Comparison of ENCODE assay signal across 14 cellular contexts in the genomic region with DNA sequence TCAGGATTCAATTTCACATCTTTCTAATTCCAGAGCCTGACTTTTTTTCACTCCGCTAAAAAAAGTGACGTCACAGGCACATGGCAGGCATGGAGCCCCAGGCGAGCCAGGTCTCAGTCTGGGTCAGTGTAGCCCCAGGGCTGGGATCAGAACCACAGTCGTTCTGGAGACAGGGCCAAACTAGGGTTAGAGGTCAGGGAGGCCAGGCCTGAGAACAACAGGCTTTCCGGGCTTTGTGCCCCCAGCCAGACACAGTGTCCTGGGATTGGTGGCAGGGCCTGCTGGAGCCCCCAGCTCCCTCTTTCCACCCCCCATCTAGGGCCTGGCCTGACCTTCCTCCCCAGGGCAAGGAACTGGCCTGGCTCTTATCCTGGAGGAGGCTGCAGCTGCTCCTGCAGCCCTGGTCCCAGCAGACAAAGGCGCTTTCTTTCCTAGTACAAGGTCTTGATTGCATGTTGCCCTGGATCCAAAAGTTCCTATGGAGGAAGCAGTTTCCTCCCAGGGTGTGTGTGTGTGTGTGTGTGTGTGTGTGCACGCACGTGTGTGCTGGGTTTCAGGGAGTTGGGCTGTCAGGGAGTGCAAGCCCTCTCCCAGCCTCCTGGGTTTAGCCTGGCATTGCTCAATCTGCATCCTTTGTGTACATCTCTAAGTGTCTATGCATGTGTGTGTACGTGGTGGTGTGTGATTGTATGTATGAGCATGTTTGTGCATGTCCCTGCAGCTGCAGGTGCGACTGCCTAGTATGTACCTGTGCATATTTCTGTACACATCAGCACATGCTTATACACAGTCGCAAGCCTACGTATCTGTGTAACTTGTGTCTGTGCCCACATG. TPM values are rescaled to one million over a fixed set of nuclear protein-coding genes. Genes with fewer than 3 reads are reported as not detected.
DNase-seq lines count a peak whose midpoint lies in the region; ATAC-seq, FAIRE-seq and TF ChIP-seq lines count a peak whose summit lies in the region.
"Had no signal": no experiment of that assay in that cellular context is flagged by ENCODE, and none has a peak within 500 bp of the region (broad histone marks: within the 10 kb centered on the region; RNA-seq: fewer than 3 reads in every experiment).

No MANE protein-coding gene starts in this region.

- in situ Hi-C loops in Panc1 (cut with HindIII; ENCODE audit: low pct_unique_long_range_greater_than_20kb, low sequenced_read_pairs): no loop called here

- BruUV-seq in Panc1 (replicated peaks; lab: Mats Ljungman, UMichigan): no TSS peak

- WGBS in liver: 82% methylated on average over 12 of the region's 12 CpGs
- 30 to 57% (median 54%) methylated on average over 12 of the region's 12 CpGs for WGBS in small intestine, 3 donors

- CTCF ChIA-PET in Panc1 (lab: Charles Lee): interaction anchor here (0.7 kb wide), 1 partner anchor 1833 kb away, joined by 5 read pairs; no protein-coding TSS in a partner anchor

- ATAC-seq in Panc1: peak; percentile 66
- ATAC-seq in esophagus mucosa: peak; percentile 65
- no peak for ATAC-seq in HG02973 (IDR thresholded peaks at IDR 0.05; ENCODE audit: unreplicated experiment)
- ATAC-seq in GM21786 (IDR thresholded peaks at IDR 0.05; ENCODE audit: unreplicated experiment): no peak

- H3K27me3 ChIP-seq in Panc1 (ENCODE audit: control insufficient read depth, insufficient read depth, low read length) (no peaks in the 10 kb centered on the region), liver (ENCODE audit: control insufficient read depth in 4 of 4, insufficient read depth in 4 of 4, low read length in 3 of 4) (no peaks in the 10 kb centered on the region), small intestine (ENCODE audit: control insufficient read depth in 2 of 2, insufficient read depth in 2 of 2, low read length in 2 of 2) (no peaks in the 10 kb centered on the region)

- DNase-seq in Panc1 (ENCODE audit: low read depth, low spot score) (no peak), small intestine (peak; percentile 23), NAMALWA (ENCODE audit: low spot score) (no peak)
- no peak for DNase-seq in stimulated activated CD4-positive, alpha-beta T cell treated with anti-CD3 and anti-CD28 coated beads, Interleukin-15, amount 100 ng/mL, for 24 hours
- DNase-seq: activated CD4-positive, alpha-beta T cell treated with anti-CD3 and anti-CD28 coated beads for 4 hours; activated gamma-delta T cell; NCI-H510A; SHP77 treated with DMSO at 0.1 percent for 48 hours had no signal

- POLR2A ChIA-PET in Panc1 (lab: Charles Lee): interaction anchor here (0.7 kb wide), 1 partner anchor 346 kb away, joined by 6 read pairs; no protein-coding TSS in a partner anchor

- peak in 1 of 2 donors; percentile 15 for TF ChIP-seq RAD21 in liver (IDR thresholded peaks at IDR 0.05)

- no peak overlapping the region for H3K27ac ChIP-seq in Panc1 (ENCODE audit: low read length)
- H3K27ac ChIP-seq in liver (ENCODE audit: low read depth in 1 of 2, low read length in 2 of 2): no peak overlapping the region
- H3K27ac ChIP-seq in small intestine (ENCODE audit: low read depth in 1 of 2, low read length in 1 of 2): no peak overlapping the region

- H3K9ac ChIP-seq in liver (ENCODE audit: low read depth in 1 of 2, low read length in 2 of 2): no peak overlapping the region

- H3K36me3 ChIP-seq in Panc1 (ENCODE audit: control insufficient read depth, insufficient read depth, low read length) (no peaks in the 10 kb centered on the region), liver (ENCODE audit: control insufficient read depth in 4 of 4, insufficient read depth in 3 of 4, low read depth in 1 of 4, low read length in 3 of 4) (no peaks in the 10 kb centered on the region), small intestine (ENCODE audit: control insufficient read depth in 2 of 2, insufficient read depth in 2 of 2, low read length in 2 of 2) (no peaks in the 10 kb centered on the region)

- no peak overlapping the region for H3K4me3 ChIP-seq in Panc1 (ENCODE audit: low read depth in 2 of 2, low read length in 2 of 2)
- no peak overlapping the region for H3K4me3 ChIP-seq in liver (ENCODE audit: low read depth in 1 of 3, low read length in 3 of 3)
- H3K4me3 ChIP-seq in small intestine (ENCODE audit: low read depth in 1 of 2, low read length in 2 of 2): no peak overlapping the region

- H3K9me3 ChIP-seq in Panc1 (ENCODE audit: control insufficient read depth, insufficient read depth, low read depth, low read length) (no peaks in the 10 kb centered on the region), liver (ENCODE audit: control insufficient read depth in 4 of 4, low read length in 3 of 4) (no peaks in the 10 kb centered on the region), small intestine (ENCODE audit: control insufficient read depth, low read depth) (no peaks in the 10 kb centered on the region)

- no peak for FAIRE-seq in small intestine (lab: Jason Lieb, UNC)

- intact Hi-C loops in Panc1 (cut with micrococcal nuclease; ENCODE audit: unreplicated experiment): no loop called here

- H3K4me1 ChIP-seq in Panc1 (ENCODE audit: control insufficient read depth, insufficient read depth, low read length) (peaks cover 11% of the 10 kb centered on the region), liver (ENCODE audit: control insufficient read depth in 4 of 4, insufficient read depth in 4 of 4, low read length in 3 of 4) (peaks cover 0 to 15% (median 4%) of the 10 kb centered on the region in 4 donors), small intestine (ENCODE audit: control insufficient read depth in 2 of 2, insufficient read depth in 1 of 2, low read depth in 1 of 2, low read length in 1 of 2) (no peaks in the 10 kb centered on the region)

- TF ChIP-seq CTCF in Panc1 (IDR thresholded peaks at IDR 0.05): no peak
- TF ChIP-seq CTCF in liver (IDR thresholded peaks at IDR 0.05; ENCODE audit: low read depth, low read length, missing input control): no peak

TF ChIP-seq in liver, 16 proteins besides CTCF, POLR2A, EP300 and RAD21:
- peak; percentile 36 to 75 for TF ChIP-seq RXRA (IDR thresholded peaks at IDR 0.05)
- TF ChIP-seq, protein P1, sequence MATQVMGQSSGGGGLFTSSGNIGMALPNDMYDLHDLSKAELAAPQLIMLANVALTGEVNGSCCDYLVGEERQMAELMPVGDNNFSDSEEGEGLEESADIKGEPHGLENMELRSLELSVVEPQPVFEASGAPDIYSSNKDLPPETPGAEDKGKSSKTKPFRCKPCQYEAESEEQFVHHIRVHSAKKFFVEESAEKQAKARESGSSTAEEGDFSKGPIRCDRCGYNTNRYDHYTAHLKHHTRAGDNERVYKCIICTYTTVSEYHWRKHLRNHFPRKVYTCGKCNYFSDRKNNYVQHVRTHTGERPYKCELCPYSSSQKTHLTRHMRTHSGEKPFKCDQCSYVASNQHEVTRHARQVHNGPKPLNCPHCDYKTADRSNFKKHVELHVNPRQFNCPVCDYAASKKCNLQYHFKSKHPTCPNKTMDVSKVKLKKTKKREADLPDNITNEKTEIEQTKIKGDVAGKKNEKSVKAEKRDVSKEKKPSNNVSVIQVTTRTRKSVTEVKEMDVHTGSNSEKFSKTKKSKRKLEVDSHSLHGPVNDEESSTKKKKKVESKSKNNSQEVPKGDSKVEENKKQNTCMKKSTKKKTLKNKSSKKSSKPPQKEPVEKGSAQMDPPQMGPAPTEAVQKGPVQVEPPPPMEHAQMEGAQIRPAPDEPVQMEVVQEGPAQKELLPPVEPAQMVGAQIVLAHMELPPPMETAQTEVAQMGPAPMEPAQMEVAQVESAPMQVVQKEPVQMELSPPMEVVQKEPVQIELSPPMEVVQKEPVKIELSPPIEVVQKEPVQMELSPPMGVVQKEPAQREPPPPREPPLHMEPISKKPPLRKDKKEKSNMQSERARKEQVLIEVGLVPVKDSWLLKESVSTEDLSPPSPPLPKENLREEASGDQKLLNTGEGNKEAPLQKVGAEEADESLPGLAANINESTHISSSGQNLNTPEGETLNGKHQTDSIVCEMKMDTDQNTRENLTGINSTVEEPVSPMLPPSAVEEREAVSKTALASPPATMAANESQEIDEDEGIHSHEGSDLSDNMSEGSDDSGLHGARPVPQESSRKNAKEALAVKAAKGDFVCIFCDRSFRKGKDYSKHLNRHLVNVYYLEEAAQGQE (IDR thresholded peaks at IDR 0.05): no peak
- TF ChIP-seq NR2F2 (IDR thresholded peaks at IDR 0.05): peak; percentile 100
- no peak for TF ChIP-seq YY1 (IDR thresholded peaks at IDR 0.05)
- peak; percentile 55 for TF ChIP-seq SP1 (IDR thresholded peaks at IDR 0.05)
- no peak for TF ChIP-seq EGR1 (IDR thresholded peaks at IDR 0.05; ENCODE audit: low read depth in 2 of 2)

RNA-seq across cellular contexts. Expression of a gene that starts 26.5 kb away (rescaled TPM):
- total RNA-seq in Panc1 (2021; ENCODE audit: unreplicated experiment): 0.54 TPM
- 0.30 TPM for polyA plus RNA-seq in Panc1 (2012; ENCODE audit: insufficient read length)
- 0.12 TPM for total RNA-seq in esophagus mucosa
- total RNA-seq in liver: under 1 TPM in 1 of 2 donors, not detected in 1; 0.17 TPM
- under 1 TPM; 0.05 to 0.79 TPM for polyA plus RNA-seq in liver
- polyA plus RNA-seq in small intestine: 1 to 10 TPM in 2 of 3 donors, under 1 TPM in 1; 0.54 to 1.6 (median 1.0) TPM
- polyA plus RNA-seq: CD14-positive monocyte had no signal

RNA-seq across cellular contexts. Expression of a gene that starts 52.5 kb away (rescaled TPM):
- total RNA-seq in Panc1 (2021; ENCODE audit: unreplicated experiment) (21.0 TPM), esophagus mucosa (15.7 TPM), liver (10 to 100 TPM in 1 of 2 donors, 1 to 10 TPM in 1; 1.5 to 19.8 TPM)
- polyA plus RNA-seq in Panc1 (2012; ENCODE audit: insufficient read length): 30.0 TPM
- polyA plus RNA-seq in liver (10 to 100 TPM in 1 of 2 donors, 1 to 10 TPM in 1; 7.0 to 32.4 TPM), small intestine (100 to 1,000 TPM in 1 of 3 donors, 10 to 100 TPM in 2; 39.9 to 130 (median 66.7) TPM)
- polyA plus RNA-seq: CD14-positive monocyte, neural cell had no signal

Comparison
In these comparisons a context has a peak if more than half of its experiments do, and no peak if none do; other contexts are left out.
1. ATAC-seq: peak in Panc1 (single experiment) and esophagus mucosa (single experiment); none in HG02973 (single experiment) and GM21786 (single experiment).